In the genomic region with DNA sequence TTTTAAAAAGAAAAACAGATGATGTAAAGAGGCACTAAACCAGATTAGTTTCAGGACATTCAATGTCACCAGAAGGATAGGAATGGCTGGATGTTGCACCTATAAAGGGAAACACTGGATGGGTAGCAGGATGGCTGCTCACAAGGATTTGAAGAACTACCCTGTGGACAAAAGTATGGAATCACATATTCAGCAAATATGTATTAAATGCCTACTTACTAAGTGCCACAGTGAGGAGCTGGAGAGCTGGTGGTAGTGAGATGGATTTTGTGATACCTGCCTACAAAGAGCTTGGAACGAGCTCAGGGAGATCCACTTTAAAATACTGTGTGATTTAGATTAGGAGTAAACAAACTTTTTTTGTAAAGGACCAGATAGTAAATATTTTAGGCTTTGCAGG, we compare ENCODE assay signal across 2 cellular contexts.
TF ChIP-seq lines count a peak whose summit lies in the region.

No MANE protein-coding gene starts in this region.

TF ChIP-seq in SK-N-SH treated with all-trans-retinoic acid at 6 μM for 48 hours, 23 proteins besides CTCF, POLR2A, EP300 and RAD21 (continued from another document):
- TF ChIP-seq, protein P1, sequence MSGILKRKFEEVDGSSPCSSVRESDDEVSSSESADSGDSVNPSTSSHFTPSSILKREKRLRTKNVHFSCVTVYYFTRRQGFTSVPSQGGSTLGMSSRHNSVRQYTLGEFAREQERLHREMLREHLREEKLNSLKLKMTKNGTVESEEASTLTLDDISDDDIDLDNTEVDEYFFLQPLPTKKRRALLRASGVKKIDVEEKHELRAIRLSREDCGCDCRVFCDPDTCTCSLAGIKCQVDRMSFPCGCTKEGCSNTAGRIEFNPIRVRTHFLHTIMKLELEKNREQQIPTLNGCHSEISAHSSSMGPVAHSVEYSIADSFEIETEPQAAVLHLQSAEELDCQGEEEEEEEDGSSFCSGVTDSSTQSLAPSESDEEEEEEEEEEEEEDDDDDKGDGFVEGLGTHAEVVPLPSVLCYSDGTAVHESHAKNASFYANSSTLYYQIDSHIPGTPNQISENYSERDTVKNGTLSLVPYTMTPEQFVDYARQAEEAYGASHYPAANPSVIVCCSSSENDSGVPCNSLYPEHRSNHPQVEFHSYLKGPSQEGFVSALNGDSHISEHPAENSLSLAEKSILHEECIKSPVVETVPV (CRISPR knock-in tag; IDR thresholded peaks at IDR 0.05): no peak
- TF ChIP-seq SNAI2 (CRISPR knock-in tag; IDR thresholded peaks at IDR 0.05) (no peak), TSHZ2 (CRISPR knock-in tag; IDR thresholded peaks at IDR 0.05) (no peak), BACH2 (CRISPR knock-in tag; IDR thresholded peaks at IDR 0.05; ENCODE audit: borderline replicate concordance) (no peak), PPARA (CRISPR knock-in tag; IDR thresholded peaks at IDR 0.05; ENCODE audit: borderline replicate concordance) (no peak)
- TF ChIP-seq, protein P2, sequence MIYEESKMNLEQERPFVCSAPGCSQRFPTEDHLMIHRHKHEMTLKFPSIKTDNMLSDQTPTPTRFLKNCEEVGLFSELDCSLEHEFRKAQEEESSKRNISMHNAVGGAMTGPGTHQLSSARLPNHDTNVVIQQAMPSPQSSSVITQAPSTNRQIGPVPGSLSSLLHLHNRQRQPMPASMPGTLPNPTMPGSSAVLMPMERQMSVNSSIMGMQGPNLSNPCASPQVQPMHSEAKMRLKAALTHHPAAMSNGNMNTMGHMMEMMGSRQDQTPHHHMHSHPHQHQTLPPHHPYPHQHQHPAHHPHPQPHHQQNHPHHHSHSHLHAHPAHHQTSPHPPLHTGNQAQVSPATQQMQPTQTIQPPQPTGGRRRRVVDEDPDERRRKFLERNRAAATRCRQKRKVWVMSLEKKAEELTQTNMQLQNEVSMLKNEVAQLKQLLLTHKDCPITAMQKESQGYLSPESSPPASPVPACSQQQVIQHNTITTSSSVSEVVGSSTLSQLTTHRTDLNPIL (CRISPR knock-in tag; IDR thresholded peaks at IDR 0.05; ENCODE audit: low read depth): no peak
- TF ChIP-seq, protein P3, sequence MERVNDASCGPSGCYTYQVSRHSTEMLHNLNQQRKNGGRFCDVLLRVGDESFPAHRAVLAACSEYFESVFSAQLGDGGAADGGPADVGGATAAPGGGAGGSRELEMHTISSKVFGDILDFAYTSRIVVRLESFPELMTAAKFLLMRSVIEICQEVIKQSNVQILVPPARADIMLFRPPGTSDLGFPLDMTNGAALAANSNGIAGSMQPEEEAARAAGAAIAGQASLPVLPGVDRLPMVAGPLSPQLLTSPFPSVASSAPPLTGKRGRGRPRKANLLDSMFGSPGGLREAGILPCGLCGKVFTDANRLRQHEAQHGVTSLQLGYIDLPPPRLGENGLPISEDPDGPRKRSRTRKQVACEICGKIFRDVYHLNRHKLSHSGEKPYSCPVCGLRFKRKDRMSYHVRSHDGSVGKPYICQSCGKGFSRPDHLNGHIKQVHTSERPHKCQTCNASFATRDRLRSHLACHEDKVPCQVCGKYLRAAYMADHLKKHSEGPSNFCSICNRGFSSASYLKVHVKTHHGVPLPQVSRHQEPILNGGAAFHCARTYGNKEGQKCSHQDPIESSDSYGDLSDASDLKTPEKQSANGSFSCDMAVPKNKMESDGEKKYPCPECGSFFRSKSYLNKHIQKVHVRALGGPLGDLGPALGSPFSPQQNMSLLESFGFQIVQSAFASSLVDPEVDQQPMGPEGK (CRISPR knock-in tag; IDR thresholded peaks at IDR 0.05; ENCODE audit: borderline replicate concordance): no peak

TF ChIP-seq in SK-N-SH, 30 proteins besides CTCF, POLR2A, EP300 and RAD21 (continued from another document):
- TF ChIP-seq JUND (IDR thresholded peaks at IDR 0.05): no peak
- no peak for TF ChIP-seq TAF1 (IDR thresholded peaks at IDR 0.05; ENCODE audit: borderline replicate concordance, low read depth, low read length)
- no peak for TF ChIP-seq RCOR1 (IDR thresholded peaks at IDR 0.05; ENCODE audit: low read length)
- TF ChIP-seq, protein P4, sequence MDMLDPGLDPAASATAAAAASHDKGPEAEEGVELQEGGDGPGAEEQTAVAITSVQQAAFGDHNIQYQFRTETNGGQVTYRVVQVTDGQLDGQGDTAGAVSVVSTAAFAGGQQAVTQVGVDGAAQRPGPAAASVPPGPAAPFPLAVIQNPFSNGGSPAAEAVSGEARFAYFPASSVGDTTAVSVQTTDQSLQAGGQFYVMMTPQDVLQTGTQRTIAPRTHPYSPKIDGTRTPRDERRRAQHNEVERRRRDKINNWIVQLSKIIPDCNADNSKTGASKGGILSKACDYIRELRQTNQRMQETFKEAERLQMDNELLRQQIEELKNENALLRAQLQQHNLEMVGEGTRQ (IDR thresholded peaks at IDR 0.05; ENCODE audit: borderline replicate concordance, low read depth, low read length): no peak
- no peak for TF ChIP-seq NRF1 (IDR thresholded peaks at IDR 0.05; ENCODE audit: low read depth, low read length)
- no peak for TF ChIP-seq SIN3A (IDR thresholded peaks at IDR 0.05; ENCODE audit: borderline replicate concordance, low read depth, low read length)
- TF ChIP-seq, protein P5, sequence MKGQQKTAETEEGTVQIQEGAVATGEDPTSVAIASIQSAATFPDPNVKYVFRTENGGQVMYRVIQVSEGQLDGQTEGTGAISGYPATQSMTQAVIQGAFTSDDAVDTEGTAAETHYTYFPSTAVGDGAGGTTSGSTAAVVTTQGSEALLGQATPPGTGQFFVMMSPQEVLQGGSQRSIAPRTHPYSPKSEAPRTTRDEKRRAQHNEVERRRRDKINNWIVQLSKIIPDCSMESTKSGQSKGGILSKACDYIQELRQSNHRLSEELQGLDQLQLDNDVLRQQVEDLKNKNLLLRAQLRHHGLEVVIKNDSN (IDR thresholded peaks at IDR 0.05; ENCODE audit: borderline replicate concordance, low read depth): no peak
- TF ChIP-seq MAX (IDR thresholded peaks at IDR 0.05; ENCODE audit: low read depth): no peak
- TF ChIP-seq, protein P6, sequence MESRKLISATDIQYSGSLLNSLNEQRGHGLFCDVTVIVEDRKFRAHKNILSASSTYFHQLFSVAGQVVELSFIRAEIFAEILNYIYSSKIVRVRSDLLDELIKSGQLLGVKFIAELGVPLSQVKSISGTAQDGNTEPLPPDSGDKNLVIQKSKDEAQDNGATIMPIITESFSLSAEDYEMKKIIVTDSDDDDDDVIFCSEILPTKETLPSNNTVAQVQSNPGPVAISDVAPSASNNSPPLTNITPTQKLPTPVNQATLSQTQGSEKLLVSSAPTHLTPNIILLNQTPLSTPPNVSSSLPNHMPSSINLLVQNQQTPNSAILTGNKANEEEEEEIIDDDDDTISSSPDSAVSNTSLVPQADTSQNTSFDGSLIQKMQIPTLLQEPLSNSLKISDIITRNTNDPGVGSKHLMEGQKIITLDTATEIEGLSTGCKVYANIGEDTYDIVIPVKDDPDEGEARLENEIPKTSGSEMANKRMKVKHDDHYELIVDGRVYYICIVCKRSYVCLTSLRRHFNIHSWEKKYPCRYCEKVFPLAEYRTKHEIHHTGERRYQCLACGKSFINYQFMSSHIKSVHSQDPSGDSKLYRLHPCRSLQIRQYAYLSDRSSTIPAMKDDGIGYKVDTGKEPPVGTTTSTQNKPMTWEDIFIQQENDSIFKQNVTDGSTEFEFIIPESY (IDR thresholded peaks at IDR 0.05; ENCODE audit: borderline replicate concordance, low read depth): no peak
- TF ChIP-seq YY1 (IDR thresholded peaks at IDR 0.05; ENCODE audit: low read depth): no peak
- TF ChIP-seq PBX3 (IDR thresholded peaks at IDR 0.05): no peak
- TF ChIP-seq SMC3 (IDR thresholded peaks at IDR 0.05; ENCODE audit: low read depth, low read length): no peak
- TF ChIP-seq MXI1 (IDR thresholded peaks at IDR 0.05; ENCODE audit: low read depth, low read length): no peak
